8 cellular contexts compared by ENCODE assay signal in genomic region chr16:29815793-29816693, GRCh38. TPM values are rescaled to one million over a fixed set of nuclear protein-coding genes. Genes with fewer than 3 reads are reported as not detected.
DNase-seq lines count a peak whose midpoint lies in the region; ATAC-seq and TF ChIP-seq lines count a peak whose summit lies in the region.

Gene PAGR1, plus strand, starts transcription at chr16:29816152. Its CDS starts 374 bp downstream, at chr16:29816526.

- TF ChIP-seq CTCF in activated B cell treated with CpG ODN at 0.5 μM for 24 hours (IDR thresholded peaks at IDR 0.05): peak; percentile 89

- DNase-seq in AG08396 (ENCODE audit: low spot score): peak; percentile 94
- DNase-seq in NCI-H226: peak; percentile 98
- peak; percentile 97 for DNase-seq in activated B cell treated with CpG ODN at 0.5 μM for 24 hours
- DNase-seq in central memory CD4-positive, alpha-beta T cell: peak; percentile 99
- DNase-seq in iris pigment epithelial cell (ENCODE audit: low read depth): peak; percentile 100
- peak; percentile 95 for DNase-seq in stimulated activated CD4-positive, alpha-beta T cell treated with anti-CD3 and anti-CD28 coated beads, Interleukin-12 subunit alpha, Interleukin-12 subunit beta, amount 100 ng/mL, for 4 hours

- ATAC-seq in GM18907 (IDR thresholded peaks at IDR 0.05; ENCODE audit: unreplicated experiment) (peak; percentile 65), HG03175 (IDR thresholded peaks at IDR 0.05; ENCODE audit: unreplicated experiment) (peak; percentile 64), activated B cell treated with CpG ODN at 0.5 μM for 24 hours (ENCODE audit: low read depth) (peak; percentile 74)

- no peaks in the 10 kb centered on the region for H3K9me3 Mint-ChIP-seq in activated B cell treated with CpG ODN at 0.5 μM for 24 hours

- POLR2A ChIA-PET in activated B cell treated with CpG ODN at 0.5 μM for 24 hours (lab: Charles Lee): interaction anchor here (0.6 to 8.2 kb wide), 30 partner anchors 8 to 993 kb away, joined by 3 to 147 read pairs (median 5); partner anchors contain the start of genes ALDOA, ATXN2L, CDIPT and CORO1A

- H3K4me1 Mint-ChIP-seq in activated B cell treated with CpG ODN at 0.5 μM for 24 hours: peaks cover 71% of the 10 kb centered on the region

- no peaks in the 10 kb centered on the region for H3K27me3 Mint-ChIP-seq in activated B cell treated with CpG ODN at 0.5 μM for 24 hours

- H3K36me3 Mint-ChIP-seq in activated B cell treated with CpG ODN at 0.5 μM for 24 hours (ENCODE audit: low read depth): peaks cover 38% of the 10 kb centered on the region

- H3K27ac Mint-ChIP-seq in activated B cell treated with CpG ODN at 0.5 μM for 24 hours: peak within 1 kb of the TSS; percentile 99

- peak within 1 kb of the TSS; percentile 99 for H3K4me3 Mint-ChIP-seq in activated B cell treated with CpG ODN at 0.5 μM for 24 hours

- CTCF ChIA-PET in activated B cell treated with CpG ODN at 0.5 μM for 24 hours (lab: Charles Lee): interaction anchor here (0.6 to 2.3 kb wide), 8 partner anchors 8 to 117 kb away, joined by 4 to 23 read pairs (median 5); partner anchors contain the start of gene KIF22

- intact Hi-C loops in activated B cell treated with CpG ODN at 0.5 μM for 24 hours (cut with micrococcal nuclease): loop anchor here (1.0 to 5.0 kb wide), 8 partner anchors 9 to 1361 kb away; partner anchors contain the start of genes CDIPT, FBXL19 and KIF22

RNA-seq across cellular contexts. Expression of gene PAGR1, which starts in this region (rescaled TPM):
- 18.6 and 20.3 TPM in 2 replicates for total RNA-seq in activated B cell treated with CpG ODN at 0.5 μM for 24 hours

Comparison
In these comparisons a context has a peak if more than half of its experiments do, and no peak if none do; other contexts are left out.
1. Peak in every context shown above with its lines: DNase-seq and ATAC-seq.